In genomic region chr1:233725423-233725822, GRCh38 we compare ENCODE assay signal across 33 cellular contexts.
"Had no signal": no experiment of that assay in that cellular context is flagged by ENCODE, and none has a peak within 500 bp of the region (broad histone marks: within the 10 kb centered on the region; RNA-seq: fewer than 3 reads in every experiment).

No MANE protein-coding gene starts in this region.

- H3K36me3 Mint-ChIP-seq: activated naive CD4-positive, alpha-beta T cell treated with anti-CD3 and anti-CD28 coated beads, Interleukin-2, amount 50 U/mL, for 24 hours; activated naive CD8-positive, alpha-beta T cell treated with anti-CD3 and anti-CD28 coated beads, Interleukin-2, amount 10 ng/mL, durations not matched to agents 7 days and 5 days had no signal

- H3K4me1 ChIP-seq: body of pancreas, breast epithelium had no signal

- DNase-seq: activated CD4-positive, alpha-beta T cell treated with anti-CD3 and anti-CD28 coated beads, Interleukin-2, amount 10 ng/mL, durations not matched to agents 24 days and 14 days; activated CD4-positive, alpha-beta T cell treated with anti-CD3 and anti-CD28 coated beads, Interleukin-2, amount 50 U/mL, for 4 hours; activated CD8-positive, alpha-beta T cell treated with anti-CD3 and anti-CD28 coated beads for 36 hours; activated gamma-delta T cell; activated naive CD4-positive, alpha-beta T cell treated with Interleukin-2 at 50 U/mL for 16 hours; activated naive CD8-positive, alpha-beta T cell treated with anti-CD3 and anti-CD28 coated beads, Interleukin-2, amount 10 ng/mL, durations not matched to agents 7 days and 5 days; activated T-cell treated with anti-CD3 and anti-CD28 coated beads, Interleukin-2, amount 50 U/mL, for 1 hour; activated T-cell treated with anti-CD3 and anti-CD28 coated beads, Interleukin-2, amount 50 U/mL, for 72 hours; body of pancreas; Kasumi-1; MG63; NCI-H1048; NCI-H1436 treated with DMSO at 0.1 percent for 48 hours; NCI-H1694 treated with DMSO at 0.1 percent for 48 hours; NCI-H2029; NCI-H345; NCI-H526; NCI-H748 treated with DMSO at 0.1 percent for 48 hours; NK-92 treated with Interleukin-12 subunit alpha and Interleukin-12 subunit beta, amount 100 ng/mL, for 24 hours; PC-3; SIG-M5; T-helper 1 cell; T-helper 2 cell; T-helper 9 cell; WERI-Rb-1 had no signal

- H3K36me3 ChIP-seq: breast epithelium, MG63, WERI-Rb-1 had no signal

- H3K9me3 ChIP-seq: body of pancreas, breast epithelium had no signal

- H3K4me3 Mint-ChIP-seq: activated CD4-positive, alpha-beta T cell treated with anti-CD3 and anti-CD28 coated beads, Interleukin-2, amount 10 ng/mL, durations not matched to agents 24 days and 14 days; activated CD8-positive, alpha-beta T cell treated with anti-CD3 and anti-CD28 coated beads for 36 hours; activated naive CD4-positive, alpha-beta T cell treated with anti-CD3 and anti-CD28 coated beads, Interleukin-2, amount 50 U/mL, for 24 hours; activated naive CD8-positive, alpha-beta T cell treated with anti-CD3 and anti-CD28 coated beads, Interleukin-2, amount 10 ng/mL, durations not matched to agents 7 days and 5 days; activated T-cell treated with anti-CD3 and anti-CD28 coated beads, Interleukin-2, amount 50 U/mL, for 72 hours had no signal

- H3K27ac ChIP-seq: body of pancreas, breast epithelium, RWPE1, WERI-Rb-1 had no signal

- H3K27me3 Mint-ChIP-seq: activated CD4-positive, alpha-beta T cell treated with anti-CD3 and anti-CD28 coated beads, Interleukin-2, amount 10 ng/mL, durations not matched to agents 24 days and 14 days; activated naive CD4-positive, alpha-beta T cell treated with anti-CD3 and anti-CD28 coated beads, Interleukin-2, amount 50 U/mL, for 24 hours had no signal

- H3K4me1 Mint-ChIP-seq: activated CD4-positive, alpha-beta T cell treated with anti-CD3 and anti-CD28 coated beads, Interleukin-2, amount 10 ng/mL, durations not matched to agents 24 days and 14 days; activated naive CD4-positive, alpha-beta T cell treated with anti-CD3 and anti-CD28 coated beads, Interleukin-2, amount 50 U/mL, for 24 hours; activated naive CD8-positive, alpha-beta T cell treated with anti-CD3 and anti-CD28 coated beads, Interleukin-2, amount 10 ng/mL, durations not matched to agents 7 days and 5 days had no signal

- H3K27ac Mint-ChIP-seq: activated CD4-positive, alpha-beta T cell treated with anti-CD3 and anti-CD28 coated beads, Interleukin-2, amount 10 ng/mL, durations not matched to agents 24 days and 14 days; activated CD8-positive, alpha-beta T cell treated with anti-CD3 and anti-CD28 coated beads for 36 hours; activated naive CD4-positive, alpha-beta T cell treated with anti-CD3 and anti-CD28 coated beads, Interleukin-2, amount 50 U/mL, for 24 hours; activated naive CD8-positive, alpha-beta T cell treated with anti-CD3 and anti-CD28 coated beads, Interleukin-2, amount 10 ng/mL, durations not matched to agents 7 days and 5 days; activated T-cell treated with anti-CD3 and anti-CD28 coated beads, Interleukin-2, amount 50 U/mL, for 72 hours; activated T-helper 2 cell treated with anti-CD3 and anti-CD28 coated beads, Interferon-gamma antibody, Interleukin-2, Interleukin-4, amounts not matched to agents 10 μg/mL and 5 μg/mL and 100 μg/mL, durations not matched to agents 14 hours and 24 hours and 36 hours had no signal

- H3K9me3 Mint-ChIP-seq: activated CD4-positive, alpha-beta T cell treated with anti-CD3 and anti-CD28 coated beads, Interleukin-2, amount 10 ng/mL, durations not matched to agents 24 days and 14 days; activated CD8-positive, alpha-beta T cell treated with anti-CD3 and anti-CD28 coated beads for 36 hours; activated naive CD4-positive, alpha-beta T cell treated with anti-CD3 and anti-CD28 coated beads, Interleukin-2, amount 50 U/mL, for 24 hours; activated naive CD8-positive, alpha-beta T cell treated with anti-CD3 and anti-CD28 coated beads, Interleukin-2, amount 10 ng/mL, durations not matched to agents 7 days and 5 days; activated T-cell treated with anti-CD3 and anti-CD28 coated beads, Interleukin-2, amount 50 U/mL, for 72 hours; activated T-helper 2 cell treated with anti-CD3 and anti-CD28 coated beads, Interferon-gamma antibody, Interleukin-2, Interleukin-4, amounts not matched to agents 10 μg/mL and 5 μg/mL and 100 μg/mL, durations not matched to agents 14 hours and 24 hours and 36 hours had no signal

- ATAC-seq: activated CD8-positive, alpha-beta T cell treated with anti-CD3 and anti-CD28 coated beads for 36 hours; activated T-cell treated with anti-CD3 and anti-CD28 coated beads, Interleukin-2, amount 50 U/mL, for 72 hours; body of pancreas; PC-3; Right ventricle myocardium inferior; SK-N-SH treated with all-trans-retinoic acid at 6 μM for 48 hours had no signal

- H3K4me3 ChIP-seq: body of pancreas, breast epithelium, MG63 had no signal

- H3K27me3 ChIP-seq: body of pancreas, breast epithelium, MG63 had no signal

- FAIRE-seq: astrocyte, RCC 7860 had no signal
